ENCODE assay signal across 11 cellular contexts in genomic region chr5:139415221-139415861, GRCh38. TPM values are rescaled to one million over a fixed set of nuclear protein-coding genes. Genes with fewer than 3 reads are reported as not detected.
DNase-seq lines count a peak whose midpoint lies in the region; ATAC-seq, FAIRE-seq and TF ChIP-seq lines count a peak whose summit lies in the region.
"Had no signal": no experiment of that assay in that cellular context is flagged by ENCODE, and none has a peak within 500 bp of the region (broad histone marks: within the 10 kb centered on the region; RNA-seq: fewer than 3 reads in every experiment).

No MANE protein-coding gene starts in this region.

- no peaks in the 10 kb centered on the region for H3K9me3 ChIP-seq in pancreas

- H3K27ac ChIP-seq in RWPE1 (peak overlapping the region; percentile 79), pancreas (peak overlapping the region in 3 of 4 donors; percentile 10 to 25 (median 12))

- FAIRE-seq in pancreas (lab: Jason Lieb, UNC): no peak

- CTCF ChIA-PET in RWPE1 (lab: Yijun Ruan, JAX): interaction anchor here (0.8 to 1.7 kb wide), 2 partner anchors 98 to 102 kb away, joined by 3 to 7 read pairs; no protein-coding TSS in a partner anchor

- H3K4me1 ChIP-seq in pancreas: no peaks in the 10 kb centered on the region

- TF ChIP-seq CTCF in RWPE1 (conservative IDR thresholded peaks at IDR 0.05; ENCODE audit: low read depth): no peak
- TF ChIP-seq CTCF in pancreas (IDR thresholded peaks at IDR 0.05): no peak

- peak; percentile 81 for DNase-seq in DMS 273 (lab: John Stamatoyannopoulos, UW; ENCODE audit: unreplicated experiment)
- DNase-seq in RWPE1 (ENCODE audit: low spot score): peak; percentile 55
- DNase-seq in dermis microvascular lymphatic vessel endothelial cell (ENCODE audit: low read depth in 2 of 2): peak; percentile 81 to 91
- peak in 2 of 6 donors; percentile 33 to 39 for DNase-seq in pancreas
- DNase-seq in foreskin melanocyte: no peak
- DNase-seq in GOT3 (lab: John Stamatoyannopoulos, UW): no peak
- DNase-seq in left colon: no peak
- DNase-seq: DMS79, NCI-H524 had no signal

- H3K36me3 ChIP-seq in pancreas: no peaks in the 10 kb centered on the region

- WGBS in pancreas, 2 donors: 56 to 60% methylated on average over 8 of the region's 8 CpGs

- H3K27me3 ChIP-seq in pancreas: no peaks in the 10 kb centered on the region

- no peak overlapping the region for H3K4me3 ChIP-seq in pancreas

- POLR2A ChIA-PET in RWPE1 (lab: Yijun Ruan, JAX; ENCODE audit: low non-redundant PET): interaction anchor here (1.4 kb wide), 1 partner anchor 12 kb away, joined by 6 read pairs; the partner anchor contains the start of gene SPATA24

- intact Hi-C loops in pancreas (cut with DNase I): loop anchor here in 1 of 3 donors (5.0 kb wide), 1 partner anchor 97 kb away; no protein-coding TSS in a partner anchor
- intact Hi-C loops in left colon (cut with DNase I, micrococcal nuclease): no loop called here

- ATAC-seq in pancreas (peak; percentile 44 to 76 (median 65)), left colon (no peak), GM21825 (IDR thresholded peaks at IDR 0.05; ENCODE audit: unreplicated experiment) (no peak)

RNA-seq across cellular contexts. Expression of gene SPATA24, which starts 11.5 kb away (rescaled TPM):
- total RNA-seq in dermis microvascular lymphatic vessel endothelial cell (6.6 and 8.1 TPM in 2 replicates), pancreas (1 to 10 TPM; 1.8 to 3.5 (median 3.1) TPM), left colon (1 to 10 TPM; 3.6 to 3.8 TPM)
- polyA plus RNA-seq in pancreas: 1 to 10 TPM; 4.6 to 9.8 TPM

RNA-seq across cellular contexts. Expression of gene PROB1, which starts 20.4 kb away (rescaled TPM):
- total RNA-seq in dermis microvascular lymphatic vessel endothelial cell (3.1 and 5.1 TPM in 2 replicates), pancreas (under 1 TPM; 0.19 to 0.38 (median 0.31) TPM), left colon (under 1 TPM; 0.42 to 0.55 TPM)
- under 1 TPM; 0.34 to 0.38 TPM for polyA plus RNA-seq in pancreas

RNA-seq across cellular contexts. Expression of gene DNAJC18, which starts 24.0 kb away (rescaled TPM):
- total RNA-seq in dermis microvascular lymphatic vessel endothelial cell (5.9 TPM in 2 replicates), pancreas (1 to 10 TPM; 1.1 to 5.8 (median 1.9) TPM), left colon (1 to 10 TPM; 2.4 to 4.6 TPM)
- 1 to 10 TPM; 1.6 to 5.1 TPM for polyA plus RNA-seq in pancreas

RNA-seq across cellular contexts. Expression of gene MZB1, which starts 25.6 kb away (rescaled TPM):
- total RNA-seq in dermis microvascular lymphatic vessel endothelial cell (0.13 TPM in 1 of 2 replicates, not detected in the other), pancreas (10 to 100 TPM in 1 of 6 donors, under 1 TPM in 3, not detected in 2; 0.28 to 11.6 (median 0.71) TPM), left colon (10 to 100 TPM in 1 of 2 donors, 1 to 10 TPM in 1; 6.0 to 36.9 TPM)
- polyA plus RNA-seq in pancreas: under 1 TPM in 1 of 2 donors, not detected in 1; 0.28 TPM

RNA-seq across cellular contexts. Expression of gene SLC23A1, which starts 32.2 kb away (rescaled TPM):
- total RNA-seq in dermis microvascular lymphatic vessel endothelial cell (under 0.01 TPM in 1 of 2 replicates, not detected in the other), pancreas (1 to 10 TPM in 4 of 6 donors, under 1 TPM in 2; 0.49 to 1.6 (median 1.2) TPM), left colon (1 to 10 TPM; 4.8 to 5.9 TPM)
- polyA plus RNA-seq in pancreas: 1 to 10 TPM; 1.7 to 2.1 TPM
- total RNA-seq: lung microvascular endothelial cell had no signal

Comparison
In these comparisons a context has a peak if more than half of its experiments do, and no peak if none do; other contexts are left out.
1. DNase-seq: peak in DMS 273 (single experiment), RWPE1 (single experiment) and dermis microvascular lymphatic vessel endothelial cell (2 of 2); none in foreskin melanocyte (single experiment), GOT3 (single experiment) and left colon (0 of 2).
2. ATAC-seq: peak in pancreas (4 of 4); none in left colon (single experiment) and GM21825 (single experiment).